1 cellular context compared by ENCODE assay signal in genomic region chr7:100126931-100127865, GRCh38.
TF ChIP-seq lines count a peak whose summit lies in the region.

Gene MBLAC1 (plus strand): TSS chr7:100126967. CDS start chr7:100127396, 429 bp downstream.

TF ChIP-seq in IMR-90, 13 proteins besides CTCF, POLR2A, EP300 and RAD21 (continued from another document):
- TF ChIP-seq NFE2L2 (IDR thresholded peaks at IDR 0.05; ENCODE audit: low read depth, low read length) (no peak), MAFK (IDR thresholded peaks at IDR 0.05; ENCODE audit: low read depth, low read length) (no peak), MXI1 (IDR thresholded peaks at IDR 0.05; ENCODE audit: borderline replicate concordance, low read depth, low read length) (no peak)
